11 cellular contexts compared by ENCODE assay signal in genomic region chr6:87905101-87905517, GRCh38.
DNase-seq lines count a peak whose midpoint lies in the region; ATAC-seq, FAIRE-seq and TF ChIP-seq lines count a peak whose summit lies in the region.
"Had no signal": no experiment of that assay in that cellular context is flagged by ENCODE, and none has a peak within 500 bp of the region (broad histone marks: within the 10 kb centered on the region; RNA-seq: fewer than 3 reads in every experiment).

No MANE protein-coding gene starts in this region.

- no peaks in the 10 kb centered on the region for H3K79me2 ChIP-seq in astrocyte (ENCODE audit: insufficient read depth, low read length)

- no peak overlapping the region for H2AFZ ChIP-seq in astrocyte (ENCODE audit: low read depth, low read length)

- peak overlapping the region; percentile 11 for H3K27ac Mint-ChIP-seq in astrocyte (ENCODE audit: unreplicated experiment)
- H3K27ac Mint-ChIP-seq in activated naive CD8-positive, alpha-beta T cell treated with anti-CD3 and anti-CD28 coated beads, Interleukin-2, amount 50 U/mL, for 24 hours = no peak overlapping the region
- H3K27ac Mint-ChIP-seq: activated CD8-positive, alpha-beta T cell treated with anti-CD3 and anti-CD28 coated beads, Interleukin-2, amount 10 ng/mL, durations not matched to agents 7 days and 5 days had no signal

- peaks cover 37% of the 10 kb centered on the region for H3K4me1 ChIP-seq in astrocyte (ENCODE audit: insufficient read depth, low read length)
- no peaks in the 10 kb centered on the region for H3K4me1 ChIP-seq in gastroesophageal sphincter
- H3K4me1 ChIP-seq in right lobe of liver = peaks cover 0 to 11% (median 0%) of the 10 kb centered on the region in 4 donors

- no peak for TF ChIP-seq POLR2A in gastroesophageal sphincter (IDR thresholded peaks at IDR 0.05)
- no peak for TF ChIP-seq POLR2A in right lobe of liver (IDR thresholded peaks at IDR 0.05)

- no peak overlapping the region for H3K4me3 ChIP-seq in astrocyte (ENCODE audit: insufficient read depth, low read depth, low read length)
- no peak overlapping the region for H3K4me3 ChIP-seq in gastroesophageal sphincter
- no peak overlapping the region for H3K4me3 ChIP-seq in right lobe of liver

- TF ChIP-seq CTCF in astrocyte (IDR thresholded peaks at IDR 0.05; ENCODE audit: insufficient read depth, low read depth, low read length) (no peak), gastroesophageal sphincter (IDR thresholded peaks at IDR 0.05) (no peak), right lobe of liver (IDR thresholded peaks at IDR 0.05) (no peak)

- H4K20me1 ChIP-seq in astrocyte (ENCODE audit: insufficient read depth, low read length) = no peaks in the 10 kb centered on the region

- H3K27ac ChIP-seq in astrocyte (ENCODE audit: low read depth, low read length) = no peak overlapping the region
- no peak overlapping the region for H3K27ac ChIP-seq in gastroesophageal sphincter
- H3K27ac ChIP-seq in right lobe of liver = no peak overlapping the region

- intact Hi-C loops in right lobe of liver (cut with DNase I) = no loop called here

- FAIRE-seq in astrocyte (lab: Jason Lieb, UNC) = no peak

- peaks cover 8% of the 10 kb centered on the region for H3K27me3 Mint-ChIP-seq in astrocyte (ENCODE audit: low read depth, unreplicated experiment)
- peaks cover 5% of the 10 kb centered on the region for H3K27me3 Mint-ChIP-seq in activated naive CD8-positive, alpha-beta T cell treated with anti-CD3 and anti-CD28 coated beads, Interleukin-2, amount 50 U/mL, for 24 hours

- WGBS in gastroesophageal sphincter (ENCODE audit: low coverage in 1 of 2), 2 donors = 78 to 90% methylated on average over 2 of the region's 2 CpGs
- WGBS in right lobe of liver (ENCODE audit: insufficient coverage, low coverage, low lambda C conversion rate, missing lambda C conversion rate) = 72% methylated on average over 2 of the region's 2 CpGs

- H3K4me3 Mint-ChIP-seq in astrocyte (ENCODE audit: unreplicated experiment) = no peak overlapping the region
- no peak overlapping the region for H3K4me3 Mint-ChIP-seq in activated naive CD8-positive, alpha-beta T cell treated with anti-CD3 and anti-CD28 coated beads, Interleukin-2, amount 50 U/mL, for 24 hours
- H3K4me3 Mint-ChIP-seq: activated CD8-positive, alpha-beta T cell treated with anti-CD3 and anti-CD28 coated beads, Interleukin-2, amount 10 ng/mL, durations not matched to agents 7 days and 5 days had no signal

- peaks cover 59% of the 10 kb centered on the region for H3K4me1 Mint-ChIP-seq in astrocyte (ENCODE audit: low read depth, unreplicated experiment)
- H3K4me1 Mint-ChIP-seq in activated naive CD8-positive, alpha-beta T cell treated with anti-CD3 and anti-CD28 coated beads, Interleukin-2, amount 50 U/mL, for 24 hours = peaks cover 47% of the 10 kb centered on the region

- H3K9ac ChIP-seq in astrocyte (ENCODE audit: low read length) = no peak overlapping the region

- DNase-seq in astrocyte (ENCODE audit: low read depth) (no peak), right lobe of liver (no peak), T1000 (lab: John Stamatoyannopoulos, UW) (no peak)
- DNase-seq in activated naive CD8-positive, alpha-beta T cell treated with anti-CD3 and anti-CD28 coated beads, Interleukin-2, amount 50 U/mL, for 24 hours = no peak
- DNase-seq: activated CD8-positive, alpha-beta T cell treated with anti-CD3 and anti-CD28 coated beads, Interleukin-2, amount 10 ng/mL, durations not matched to agents 7 days and 5 days; NCI-H1048; right cardiac atrium had no signal

- H3K36me3 ChIP-seq in astrocyte (ENCODE audit: insufficient read depth, low read length) (no peaks in the 10 kb centered on the region), gastroesophageal sphincter (no peaks in the 10 kb centered on the region), right lobe of liver (no peaks in the 10 kb centered on the region)

- no peaks in the 10 kb centered on the region for H3K9me3 ChIP-seq in astrocyte (ENCODE audit: insufficient read depth, low read depth, low read length)
- H3K9me3 ChIP-seq in gastroesophageal sphincter = no peaks in the 10 kb centered on the region
- H3K9me3 ChIP-seq in right lobe of liver = no peaks in the 10 kb centered on the region

- no peaks in the 10 kb centered on the region for H3K9me3 Mint-ChIP-seq in astrocyte (ENCODE audit: unreplicated experiment)
- peaks cover under 1% of the 10 kb centered on the region for H3K9me3 Mint-ChIP-seq in activated naive CD8-positive, alpha-beta T cell treated with anti-CD3 and anti-CD28 coated beads, Interleukin-2, amount 50 U/mL, for 24 hours

- no peaks in the 10 kb centered on the region for H3K36me3 Mint-ChIP-seq in astrocyte (ENCODE audit: low read depth, unreplicated experiment)
- H3K36me3 Mint-ChIP-seq in activated naive CD8-positive, alpha-beta T cell treated with anti-CD3 and anti-CD28 coated beads, Interleukin-2, amount 50 U/mL, for 24 hours (ENCODE audit: low read depth) = no peaks in the 10 kb centered on the region

- H3K27me3 ChIP-seq in astrocyte (ENCODE audit: insufficient read depth, low read length) (peaks cover 30% of the 10 kb centered on the region), gastroesophageal sphincter (no peaks in the 10 kb centered on the region), right lobe of liver (no peaks in the 10 kb centered on the region)

- no peak for TF ChIP-seq EP300 in gastroesophageal sphincter (IDR thresholded peaks at IDR 0.05)

- peak; percentile 80 for ATAC-seq in GM18519 (IDR thresholded peaks at IDR 0.05; ENCODE audit: low FRiP score, unreplicated experiment)
- ATAC-seq in GM21515 (IDR thresholded peaks at IDR 0.05; ENCODE audit: unreplicated experiment) = peak; percentile 81
- peak; percentile 71 for ATAC-seq in HG03103 (IDR thresholded peaks at IDR 0.05; ENCODE audit: low read depth, unreplicated experiment)
- no peak for ATAC-seq in activated naive CD8-positive, alpha-beta T cell treated with anti-CD3 and anti-CD28 coated beads, Interleukin-2, amount 50 U/mL, for 24 hours
- ATAC-seq in gastroesophageal sphincter = no peak
- no peak for ATAC-seq in right lobe of liver
- ATAC-seq: activated CD8-positive, alpha-beta T cell treated with anti-CD3 and anti-CD28 coated beads, Interleukin-2, amount 10 ng/mL, durations not matched to agents 7 days and 5 days; right cardiac atrium had no signal

- no peak overlapping the region for H3K4me2 ChIP-seq in astrocyte (ENCODE audit: low read length)

Comparison
In these comparisons a context has a peak if more than half of its experiments do, and no peak if none do; other contexts are left out.
1. ATAC-seq: peak in GM18519 (single experiment), GM21515 (single experiment) and HG03103 (single experiment); none in activated naive CD8-positive, alpha-beta T cell treated with anti-CD3 and anti-CD28 coated beads, Interleukin-2, amount 50 U/mL, for 24 hours (single experiment), gastroesophageal sphincter (single experiment) and right lobe of liver (0 of 4).